14 cellular contexts compared by ENCODE assay signal in genomic region chr14:59629384-59630158, GRCh38. TPM values are rescaled to one million over a fixed set of nuclear protein-coding genes. Genes with fewer than 3 reads are reported as not detected.
A peak's percentile ranks its signal among the peaks of the same experiment; 100 is the strongest.
DNase-seq lines count a peak whose midpoint lies in the region; ATAC-seq and TF ChIP-seq lines count a peak whose summit lies in the region.
"Had no signal": no experiment of that assay in that cellular context is flagged by ENCODE, and none has a peak within 500 bp of the region (broad histone marks: within the 10 kb centered on the region; RNA-seq: fewer than 3 reads in every experiment).

No MANE protein-coding gene starts in this region.

- in situ Hi-C loops in GM13977 (cut with MboI; ENCODE audit: low pct_unique_long_range_greater_than_20kb, low sequenced_read_pairs, unreplicated experiment) = loop anchor here (25.0 kb wide), 1 partner anchor 258 kb away; no protein-coding TSS in a partner anchor

- peaks cover 7% of the 10 kb centered on the region for H3K4me1 Mint-ChIP-seq in chondrocyte (ENCODE audit: low read depth)
- H3K4me1 Mint-ChIP-seq in T-helper 2 cell treated with Interferon-gamma antibody and Interleukin-4, amounts not matched to agents 5 μg/mL and 100 μg/mL, for 36 hours (ENCODE audit: low read depth) = no peaks in the 10 kb centered on the region

- DNase-seq in NCI-H2171 treated with DMSO at 0.1 percent for 48 hours (lab: John Stamatoyannopoulos, UW) (peak; percentile 92), chondrocyte (ENCODE audit: low spot score) (no peak), putamen (ENCODE audit: low spot score) (peak; percentile 25), GM19238 (ENCODE audit: insufficient read length, low spot score) (no peak), GM13977 (ENCODE audit: low spot score) (no peak)
- DNase-seq in T-helper 2 cell treated with Interferon-gamma antibody and Interleukin-4, amounts not matched to agents 5 μg/mL and 100 μg/mL, for 36 hours (ENCODE audit: low spot score) = no peak
- DNase-seq: activated B cell treated with CpG ODN at 0.5 μM for 24 hours; activated T-cell treated with anti-CD3 and anti-CD28 coated beads for 4 hours; CD4-positive, CD25-positive, alpha-beta regulatory T cell; naive B cell; SHP77 treated with DMSO at 0.1 percent for 48 hours had no signal

- H3K27me3 Mint-ChIP-seq in chondrocyte (ENCODE audit: low read depth) = peaks cover 49% of the 10 kb centered on the region
- peaks cover 46% of the 10 kb centered on the region for H3K27me3 Mint-ChIP-seq in T-helper 2 cell treated with Interferon-gamma antibody and Interleukin-4, amounts not matched to agents 5 μg/mL and 100 μg/mL, for 36 hours (ENCODE audit: low read depth)

- H3K27ac ChIP-seq in HUES6 (ENCODE audit: low read depth, low read length) = no peak overlapping the region

- H3K9ac ChIP-seq in HUES6 (ENCODE audit: low read length) = no peak overlapping the region

- peak overlapping the region; percentile 69 for H3K4me3 ChIP-seq in HUES6 (ENCODE audit: low read depth, low read length)

- no peak overlapping the region for H3K27ac Mint-ChIP-seq in chondrocyte (ENCODE audit: unreplicated experiment)
- no peak overlapping the region for H3K27ac Mint-ChIP-seq in T-helper 2 cell treated with Interferon-gamma antibody and Interleukin-4, amounts not matched to agents 5 μg/mL and 100 μg/mL, for 36 hours
- H3K27ac Mint-ChIP-seq: activated B cell treated with CpG ODN at 0.5 μM for 24 hours; CD4-positive, CD25-positive, alpha-beta regulatory T cell; naive B cell had no signal

- no peak for ATAC-seq in HG03442 (IDR thresholded peaks at IDR 0.05; ENCODE audit: unreplicated experiment)

- H3K9me3 Mint-ChIP-seq in chondrocyte (ENCODE audit: low read depth) = peaks cover 1% of the 10 kb centered on the region
- no peaks in the 10 kb centered on the region for H3K9me3 Mint-ChIP-seq in T-helper 2 cell treated with Interferon-gamma antibody and Interleukin-4, amounts not matched to agents 5 μg/mL and 100 μg/mL, for 36 hours
- H3K9me3 Mint-ChIP-seq: activated B cell treated with CpG ODN at 0.5 μM for 24 hours had no signal

- no peaks in the 10 kb centered on the region for H3K36me3 ChIP-seq in HUES6 (ENCODE audit: control insufficient read depth, insufficient read depth, low read length)

- H3K36me3 Mint-ChIP-seq in chondrocyte (ENCODE audit: low read depth) = no peaks in the 10 kb centered on the region
- H3K36me3 Mint-ChIP-seq in T-helper 2 cell treated with Interferon-gamma antibody and Interleukin-4, amounts not matched to agents 5 μg/mL and 100 μg/mL, for 36 hours (ENCODE audit: low read depth) = no peaks in the 10 kb centered on the region
- H3K36me3 Mint-ChIP-seq: CD4-positive, CD25-positive, alpha-beta regulatory T cell had no signal

- H3K9me3 ChIP-seq in HUES6 (ENCODE audit: control insufficient read depth, insufficient read depth, low read depth, low read length) = no peaks in the 10 kb centered on the region

- TF ChIP-seq CTCF in chondrocyte (IDR thresholded peaks at IDR 0.05) (no peak), GM13977 (IDR thresholded peaks at IDR 0.05; ENCODE audit: extremely low read depth, insufficient read depth, missing control alignments) (no peak)

- H3K4me3 Mint-ChIP-seq in chondrocyte (ENCODE audit: unreplicated experiment) = peak overlapping the region; percentile 67
- no peak overlapping the region for H3K4me3 Mint-ChIP-seq in T-helper 2 cell treated with Interferon-gamma antibody and Interleukin-4, amounts not matched to agents 5 μg/mL and 100 μg/mL, for 36 hours
- H3K4me3 Mint-ChIP-seq: activated B cell treated with CpG ODN at 0.5 μM for 24 hours; CD4-positive, CD25-positive, alpha-beta regulatory T cell had no signal

- peaks cover 32% of the 10 kb centered on the region for H3K27me3 ChIP-seq in HUES6 (ENCODE audit: control insufficient read depth, insufficient read depth, low read length)

- peaks cover 4% of the 10 kb centered on the region; the same call in 1 of the 2 replicates for H3K4me1 ChIP-seq in HUES6 (ENCODE audit: control insufficient read depth, insufficient read depth, low read length)

RNA-seq across cellular contexts. Expression of gene CCDC175, which starts 53.0 kb away (rescaled TPM):
- total RNA-seq in chondrocyte = not detected in 3 replicates
- total RNA-seq: activated B cell treated with CpG ODN at 0.5 μM for 24 hours, skeletal muscle tissue had no signal

Comparison
In these comparisons a context has a peak if more than half of its experiments do, and no peak if none do; other contexts are left out.
1. DNase-seq: peak in NCI-H2171 treated with DMSO at 0.1 percent for 48 hours (single experiment) and putamen (single experiment); none in chondrocyte (single experiment), GM19238 (single experiment), T-helper 2 cell treated with Interferon-gamma antibody and Interleukin-4, amounts not matched to agents 5 μg/mL and 100 μg/mL, for 36 hours (single experiment) and GM13977 (single experiment).